Comparison of ENCODE assay signal across 16 cellular contexts in genomic region chr7:1247527-1248041, GRCh38. TPM values are rescaled to one million over a fixed set of nuclear protein-coding genes. Genes with fewer than 3 reads are reported as not detected.
DNase-seq lines count a peak whose midpoint lies in the region; ATAC-seq lines count a peak whose summit lies in the region.
"Had no signal": no experiment of that assay in that cellular context is flagged by ENCODE, and none has a peak within 500 bp of the region (broad histone marks: within the 10 kb centered on the region; RNA-seq: fewer than 3 reads in every experiment).

No MANE protein-coding gene starts in this region.

- intact Hi-C loops in right cardiac atrium (cut with DNase I) (no loop called here), left cardiac atrium (cut with DNase I) (no loop called here)

- no peaks in the 10 kb centered on the region for H3K9me3 ChIP-seq in right cardiac atrium (ENCODE audit: control insufficient read depth, low read length)
- H3K9me3 ChIP-seq: HAP-1 had no signal

- WGBS in right cardiac atrium = 3% methylated on average over 48 of the region's 48 CpGs

- H3K27ac ChIP-seq in right cardiac atrium (ENCODE audit: low read length) = no peak overlapping the region
- H3K27ac ChIP-seq: parathyroid adenoma had no signal

- DNase-seq in right cardiac atrium (peak; percentile 15 to 40 (median 28)), left cardiac atrium (no peak), NCI-H1105 (lab: John Stamatoyannopoulos, UW) (peak; percentile 80), ecto neural progenitor cell (ENCODE audit: low spot score) (peak; percentile 75), A172 (ENCODE audit: low spot score) (no peak), midbrain (lab: John Stamatoyannopoulos, UW) (no peak), GDM1 (lab: John Stamatoyannopoulos, UW) (no peak), NCI-H2107 (lab: John Stamatoyannopoulos, UW) (no peak)
- DNase-seq: amniotic stem cell, IMR-90, NCI-H226 had no signal

- no peaks in the 10 kb centered on the region for H3K27me3 ChIP-seq in right cardiac atrium (ENCODE audit: control insufficient read depth, insufficient read depth)

- ATAC-seq in right cardiac atrium (no peak), left cardiac atrium (no peak)
- ATAC-seq: GM12878; stimulated activated effector memory CD8-positive, alpha-beta T cell treated with anti-CD3 and anti-CD28 coated beads, Interleukin-12 subunit alpha, Interleukin-12 subunit beta, amount 100 ng/mL, for 72 hours had no signal

- H3K4me1 ChIP-seq in right cardiac atrium (ENCODE audit: control insufficient read depth, insufficient read depth, low read length) = no peaks in the 10 kb centered on the region
- H3K4me1 ChIP-seq: HAP-1, parathyroid adenoma had no signal

- H3K4me3 ChIP-seq in right cardiac atrium (ENCODE audit: low read length) = no peak overlapping the region
- H3K4me3 ChIP-seq: GM12878, HAP-1 had no signal

RNA-seq across cellular contexts. Expression of gene UNCX, which starts 14.9 kb away (rescaled TPM):
- total RNA-seq in right cardiac atrium (not detected), left cardiac atrium (not detected)
- polyA plus RNA-seq in right cardiac atrium = not detected
- total RNA-seq in A172 (2014; rRNA removed; shearing (Covaris generic)) = not detected in 2 replicates
- total RNA-seq: GM12878, IMR-90, lower leg skin had no signal
- polyA plus RNA-seq: GM12878, IMR-90 had no signal

Comparison
In these comparisons a context has a peak if more than half of its experiments do, and no peak if none do; other contexts are left out.
1. DNase-seq: peak in right cardiac atrium (3 of 3), NCI-H1105 (single experiment) and ecto neural progenitor cell (single experiment); none in left cardiac atrium (single experiment), A172 (single experiment), midbrain (single experiment), GDM1 (single experiment) and NCI-H2107 (single experiment).